21 cellular contexts compared by ENCODE assay signal in the genomic region with DNA sequence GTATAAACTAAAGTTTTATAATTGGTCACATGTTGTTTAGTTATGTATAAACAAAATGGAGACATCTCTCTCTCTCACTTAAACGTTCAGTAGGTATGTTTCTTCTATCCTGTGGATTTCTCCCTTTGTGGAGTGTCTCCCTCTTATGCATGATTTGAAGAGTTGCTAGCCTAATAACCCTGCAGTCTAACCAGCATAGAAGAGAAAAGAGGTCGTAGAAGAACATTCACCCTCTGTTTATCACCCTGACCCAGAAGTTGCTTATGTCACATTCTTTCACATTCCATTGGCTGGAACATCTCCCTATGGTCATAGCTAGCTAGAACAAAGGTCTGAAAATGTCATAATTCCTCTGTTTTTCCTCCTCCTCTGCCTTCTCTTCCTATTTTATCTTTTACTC.
"Had no signal": no experiment of that assay in that cellular context is flagged by ENCODE, and none has a peak within 500 bp of the region (broad histone marks: within the 10 kb centered on the region; RNA-seq: fewer than 3 reads in every experiment).

No MANE protein-coding gene starts in this region.

- ATAC-seq: activated CD4-positive, alpha-beta T cell treated with anti-CD3 and anti-CD28 coated beads for 36 hours; activated T-helper 17 cell treated with anti-CD3 and anti-CD28 coated beads, Interleukin-2, amount 50 U/mL, for 72 hours; PC-3 had no signal

- DNase-seq: activated CD4-positive, alpha-beta memory T cell treated with anti-CD3 and anti-CD28 coated beads, Interleukin-2, amount 10 ng/mL, durations not matched to agents 7 days and 5 days; activated CD4-positive, alpha-beta T cell treated with anti-CD3 and anti-CD28 coated beads for 36 hours; activated CD4-positive, alpha-beta T cell treated with anti-CD3 and anti-CD28 coated beads, Interleukin-2, amount 50 U/mL, for 1 hour; activated gamma-delta T cell; activated naive CD4-positive, alpha-beta T cell treated with anti-CD3 and anti-CD28 coated beads for 36 hours; activated T-cell treated with anti-CD3 and anti-CD28 coated beads for 4 hours; activated T-cell treated with anti-CD3 and anti-CD28 coated beads, Interleukin-2, amount 50 U/mL, for 48 hours; amygdala; Karpas-422; NCI-H1930; NCI-H345; NCI-H510A; NCI-H526 treated with DMSO at 0.1 percent for 48 hours; NCI-H82; NK-92 treated with Interleukin-12 subunit alpha and Interleukin-12 subunit beta, amount 100 ng/mL, for 24 hours; PC-3; SIG-M5; T-helper 1 cell; WERI-Rb-1 had no signal

- H3K27ac ChIP-seq: SK-N-MC, WERI-Rb-1 had no signal

- H3K36me3 ChIP-seq: WERI-Rb-1 had no signal

- H3K4me3 ChIP-seq: SK-N-MC had no signal
